Comparison of ENCODE assay signal across 29 cellular contexts in genomic region chr3:57140894-57141293, GRCh38. TPM values are rescaled to one million over a fixed set of nuclear protein-coding genes. Genes with fewer than 3 reads are reported as not detected.
"Had no signal": no experiment of that assay in that cellular context is flagged by ENCODE, and none has a peak within 500 bp of the region (broad histone marks: within the 10 kb centered on the region; RNA-seq: fewer than 3 reads in every experiment).

No MANE protein-coding gene starts in this region.

- H3K79me2 ChIP-seq: parathyroid adenoma had no signal

- FAIRE-seq: urothelium cell line had no signal

- H3K9me3 ChIP-seq: ovary, psoas muscle, spleen, suprapubic skin, thoracic aorta, thyroid gland, tibial nerve, upper lobe of left lung, vagina had no signal

- H3K9ac ChIP-seq: neural progenitor cell, parathyroid adenoma had no signal

- H3K4me2 ChIP-seq: neural progenitor cell, smooth muscle cell had no signal

- H3K36me3 ChIP-seq: neural progenitor cell, ovary, spleen, suprapubic skin, thoracic aorta, thyroid gland, tibial nerve, upper lobe of left lung, vagina had no signal

- H3K4me1 ChIP-seq: psoas muscle, spleen, upper lobe of left lung, vagina had no signal

- H3K4me3 ChIP-seq: neural progenitor cell, ovary, psoas muscle, skin epidermis, smooth muscle cell, spleen, suprapubic skin, thoracic aorta, thyroid gland, tibial nerve, upper lobe of left lung, vagina had no signal

- H3K27me3 ChIP-seq: ovary, suprapubic skin, thyroid gland, tibial nerve, upper lobe of left lung, vagina had no signal

- H3K27ac ChIP-seq: neural progenitor cell, ovary, parathyroid adenoma, psoas muscle, skin epidermis, spleen, suprapubic skin, thoracic aorta, thyroid gland, tibial nerve, upper lobe of left lung, vagina had no signal

- H2AFZ ChIP-seq: neural progenitor cell, parathyroid adenoma had no signal

- DNase-seq: natural killer cell; occipital lobe; ovary; posterior cingulate gyrus; psoas muscle; right cardiac atrium; spleen; stimulated activated CD4-positive, alpha-beta T cell treated with anti-CD3 and anti-CD28 coated beads, Interleukin-12 subunit alpha, Interleukin-12 subunit beta, amount 100 ng/mL, for 4 hours; stimulated activated CD4-positive, alpha-beta T cell treated with anti-CD3 and anti-CD28 coated beads, Interleukin-1b, Interleukin-23, amount 100 ng/mL, for 48 hours; stimulated activated CD4-positive, alpha-beta T cell treated with anti-CD3 and anti-CD28 coated beads, Interleukin-4, amount 100 ng/mL, for 1 hour; stimulated activated CD4-positive, alpha-beta T cell treated with anti-CD3 and anti-CD28 coated beads, Interleukin-4, amount 100 ng/mL, for 4 hours; stimulated activated CD8-positive, alpha-beta memory T cell treated with anti-CD3 and anti-CD28 coated beads, Interleukin-4, amount 100 ng/mL, for 48 hours; stimulated activated naive CD4-positive, alpha-beta T cell; stimulated activated naive CD8-positive, alpha-beta T cell treated with anti-CD3 and anti-CD28 coated beads, Interleukin-15, amount 100 ng/mL, for 72 hours; stimulated activated naive CD8-positive, alpha-beta T cell treated with anti-CD3 and anti-CD28 coated beads, Interleukin-15, Interleukin-2, amounts not matched to agents 100 U/mL and 50 U/mL, for 24 hours; substantia nigra; thyroid gland; trophoblast cell; upper lobe of left lung had no signal

- ATAC-seq: natural killer cell; psoas muscle; right cardiac atrium; stimulated activated memory B cell treated with anti-CD40 and anti-IgM and Interleukin-4, amounts not matched to agents 10 μg/mL and 1 μg/mL and 100 μg/mL, for 72 hours; stimulated activated naive CD8-positive, alpha-beta T cell treated with anti-CD3 and anti-CD28 coated beads, Interleukin-15, amount 100 ng/mL, for 72 hours; stimulated activated naive CD8-positive, alpha-beta T cell treated with anti-CD3 and anti-CD28 coated beads, Interleukin-15, Interleukin-2, amounts not matched to agents 100 U/mL and 50 U/mL, for 24 hours had no signal

RNA-seq across cellular contexts. Expression of gene HESX1, which starts 58.9 kb away (rescaled TPM):
- total RNA-seq: vagina had no signal
- polyA plus RNA-seq: smooth muscle cell had no signal
